In genomic region chr19:51508059-51508733, GRCh38 we compare ENCODE assay signal across 1 cellular context.
TF ChIP-seq lines count a peak whose summit lies in the region.

No MANE protein-coding gene starts in this region.

TF ChIP-seq in K562, 482 proteins besides CTCF, POLR2A, EP300 and RAD21 (continued from another document and continues in another):
- no peak for TF ChIP-seq SFPQ (IDR thresholded peaks at IDR 0.05; ENCODE audit: low read depth, low read length)
- TF ChIP-seq ZFP91 (CRISPR knock-in tag; IDR thresholded peaks at IDR 0.05): no peak
- TF ChIP-seq HIVEP1 (CRISPR knock-in tag; IDR thresholded peaks at IDR 0.05): no peak
- TF ChIP-seq, protein P1, sequence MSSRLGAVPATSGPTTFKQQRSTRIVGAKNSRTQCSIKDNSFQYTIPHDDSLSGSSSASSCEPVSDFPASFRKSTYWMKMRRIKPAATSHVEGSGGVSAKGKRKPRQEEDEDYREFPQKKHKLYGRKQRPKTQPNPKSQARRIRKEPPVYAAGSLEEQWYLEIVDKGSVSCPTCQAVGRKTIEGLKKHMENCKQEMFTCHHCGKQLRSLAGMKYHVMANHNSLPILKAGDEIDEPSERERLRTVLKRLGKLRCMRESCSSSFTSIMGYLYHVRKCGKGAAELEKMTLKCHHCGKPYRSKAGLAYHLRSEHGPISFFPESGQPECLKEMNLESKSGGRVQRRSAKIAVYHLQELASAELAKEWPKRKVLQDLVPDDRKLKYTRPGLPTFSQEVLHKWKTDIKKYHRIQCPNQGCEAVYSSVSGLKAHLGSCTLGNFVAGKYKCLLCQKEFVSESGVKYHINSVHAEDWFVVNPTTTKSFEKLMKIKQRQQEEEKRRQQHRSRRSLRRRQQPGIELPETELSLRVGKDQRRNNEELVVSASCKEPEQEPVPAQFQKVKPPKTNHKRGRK (tag; IDR thresholded peaks at IDR 0.05): no peak
- TF ChIP-seq, protein P2, sequence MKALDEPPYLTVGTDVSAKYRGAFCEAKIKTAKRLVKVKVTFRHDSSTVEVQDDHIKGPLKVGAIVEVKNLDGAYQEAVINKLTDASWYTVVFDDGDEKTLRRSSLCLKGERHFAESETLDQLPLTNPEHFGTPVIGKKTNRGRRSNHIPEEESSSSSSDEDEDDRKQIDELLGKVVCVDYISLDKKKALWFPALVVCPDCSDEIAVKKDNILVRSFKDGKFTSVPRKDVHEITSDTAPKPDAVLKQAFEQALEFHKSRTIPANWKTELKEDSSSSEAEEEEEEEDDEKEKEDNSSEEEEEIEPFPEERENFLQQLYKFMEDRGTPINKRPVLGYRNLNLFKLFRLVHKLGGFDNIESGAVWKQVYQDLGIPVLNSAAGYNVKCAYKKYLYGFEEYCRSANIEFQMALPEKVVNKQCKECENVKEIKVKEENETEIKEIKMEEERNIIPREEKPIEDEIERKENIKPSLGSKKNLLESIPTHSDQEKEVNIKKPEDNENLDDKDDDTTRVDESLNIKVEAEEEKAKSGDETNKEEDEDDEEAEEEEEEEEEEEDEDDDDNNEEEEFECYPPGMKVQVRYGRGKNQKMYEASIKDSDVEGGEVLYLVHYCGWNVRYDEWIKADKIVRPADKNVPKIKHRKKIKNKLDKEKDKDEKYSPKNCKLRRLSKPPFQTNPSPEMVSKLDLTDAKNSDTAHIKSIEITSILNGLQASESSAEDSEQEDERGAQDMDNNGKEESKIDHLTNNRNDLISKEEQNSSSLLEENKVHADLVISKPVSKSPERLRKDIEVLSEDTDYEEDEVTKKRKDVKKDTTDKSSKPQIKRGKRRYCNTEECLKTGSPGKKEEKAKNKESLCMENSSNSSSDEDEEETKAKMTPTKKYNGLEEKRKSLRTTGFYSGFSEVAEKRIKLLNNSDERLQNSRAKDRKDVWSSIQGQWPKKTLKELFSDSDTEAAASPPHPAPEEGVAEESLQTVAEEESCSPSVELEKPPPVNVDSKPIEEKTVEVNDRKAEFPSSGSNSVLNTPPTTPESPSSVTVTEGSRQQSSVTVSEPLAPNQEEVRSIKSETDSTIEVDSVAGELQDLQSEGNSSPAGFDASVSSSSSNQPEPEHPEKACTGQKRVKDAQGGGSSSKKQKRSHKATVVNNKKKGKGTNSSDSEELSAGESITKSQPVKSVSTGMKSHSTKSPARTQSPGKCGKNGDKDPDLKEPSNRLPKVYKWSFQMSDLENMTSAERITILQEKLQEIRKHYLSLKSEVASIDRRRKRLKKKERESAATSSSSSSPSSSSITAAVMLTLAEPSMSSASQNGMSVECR (CRISPR knock-in tag; IDR thresholded peaks at IDR 0.05): no peak
- TF ChIP-seq, protein P3, sequence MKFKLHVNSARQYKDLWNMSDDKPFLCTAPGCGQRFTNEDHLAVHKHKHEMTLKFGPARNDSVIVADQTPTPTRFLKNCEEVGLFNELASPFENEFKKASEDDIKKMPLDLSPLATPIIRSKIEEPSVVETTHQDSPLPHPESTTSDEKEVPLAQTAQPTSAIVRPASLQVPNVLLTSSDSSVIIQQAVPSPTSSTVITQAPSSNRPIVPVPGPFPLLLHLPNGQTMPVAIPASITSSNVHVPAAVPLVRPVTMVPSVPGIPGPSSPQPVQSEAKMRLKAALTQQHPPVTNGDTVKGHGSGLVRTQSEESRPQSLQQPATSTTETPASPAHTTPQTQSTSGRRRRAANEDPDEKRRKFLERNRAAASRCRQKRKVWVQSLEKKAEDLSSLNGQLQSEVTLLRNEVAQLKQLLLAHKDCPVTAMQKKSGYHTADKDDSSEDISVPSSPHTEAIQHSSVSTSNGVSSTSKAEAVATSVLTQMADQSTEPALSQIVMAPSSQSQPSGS (CRISPR knock-in tag; IDR thresholded peaks at IDR 0.05): no peak
- TF ChIP-seq ZNF699 (CRISPR knock-in tag; IDR thresholded peaks at IDR 0.05; ENCODE audit: insufficient replicate concordance): no peak
- no peak for TF ChIP-seq POLR2B (IDR thresholded peaks at IDR 0.05; ENCODE audit: low read depth, partially characterized antibody)
- no peak for TF ChIP-seq KAT7 (CRISPR knock-in tag; IDR thresholded peaks at IDR 0.05; ENCODE audit: borderline replicate concordance)
- no peak for TF ChIP-seq TGIF2 (CRISPR knock-in tag; IDR thresholded peaks at IDR 0.05)
- TF ChIP-seq JUND (IDR thresholded peaks at IDR 0.05; ENCODE audit: borderline replicate concordance, low read depth, low read length): peak; percentile 73
- TF ChIP-seq JUND (tag; IDR thresholded peaks at IDR 0.05; ENCODE audit: borderline replicate concordance, low read depth, low read length): no peak; the same call in 2 of the 3 replicates
- peak; percentile 90; the same call in 1 of the 2 replicates for TF ChIP-seq RNF2 (IDR thresholded peaks at IDR 0.05)
- no peak for TF ChIP-seq ZNF232 (CRISPR knock-in tag; IDR thresholded peaks at IDR 0.05)
- TF ChIP-seq, protein P4, sequence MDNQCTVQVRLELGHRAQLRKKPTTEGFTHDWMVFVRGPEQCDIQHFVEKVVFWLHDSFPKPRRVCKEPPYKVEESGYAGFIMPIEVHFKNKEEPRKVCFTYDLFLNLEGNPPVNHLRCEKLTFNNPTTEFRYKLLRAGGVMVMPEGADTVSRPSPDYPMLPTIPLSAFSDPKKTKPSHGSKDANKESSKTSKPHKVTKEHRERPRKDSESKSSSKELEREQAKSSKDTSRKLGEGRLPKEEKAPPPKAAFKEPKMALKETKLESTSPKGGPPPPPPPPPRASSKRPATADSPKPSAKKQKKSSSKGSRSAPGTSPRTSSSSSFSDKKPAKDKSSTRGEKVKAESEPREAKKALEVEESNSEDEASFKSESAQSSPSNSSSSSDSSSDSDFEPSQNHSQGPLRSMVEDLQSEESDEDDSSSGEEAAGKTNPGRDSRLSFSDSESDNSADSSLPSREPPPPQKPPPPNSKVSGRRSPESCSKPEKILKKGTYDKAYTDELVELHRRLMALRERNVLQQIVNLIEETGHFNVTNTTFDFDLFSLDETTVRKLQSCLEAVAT (IDR thresholded peaks at IDR 0.05): no peak
- no peak for TF ChIP-seq ZNF764 (CRISPR knock-in tag; IDR thresholded peaks at IDR 0.05; ENCODE audit: low read depth)
- no peak for TF ChIP-seq ZC3H4 (CRISPR knock-in tag; IDR thresholded peaks at IDR 0.05; ENCODE audit: borderline replicate concordance)
- peak; percentile 38 to 43; a peak in 2 of 4 replicates for TF ChIP-seq MNT (conservative IDR thresholded peaks at IDR 0.05)
- TF ChIP-seq, protein P5, sequence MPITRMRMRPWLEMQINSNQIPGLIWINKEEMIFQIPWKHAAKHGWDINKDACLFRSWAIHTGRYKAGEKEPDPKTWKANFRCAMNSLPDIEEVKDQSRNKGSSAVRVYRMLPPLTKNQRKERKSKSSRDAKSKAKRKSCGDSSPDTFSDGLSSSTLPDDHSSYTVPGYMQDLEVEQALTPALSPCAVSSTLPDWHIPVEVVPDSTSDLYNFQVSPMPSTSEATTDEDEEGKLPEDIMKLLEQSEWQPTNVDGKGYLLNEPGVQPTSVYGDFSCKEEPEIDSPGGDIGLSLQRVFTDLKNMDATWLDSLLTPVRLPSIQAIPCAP (CRISPR knock-in tag; IDR thresholded peaks at IDR 0.05; ENCODE audit: borderline replicate concordance): no peak
- TF ChIP-seq ZNF766 (CRISPR knock-in tag; conservative IDR thresholded peaks at IDR 0.05): peak; percentile 79
- no peak for TF ChIP-seq ZNF133 (CRISPR knock-in tag; IDR thresholded peaks at IDR 0.05)
- no peak for TF ChIP-seq ZNF584 (CRISPR knock-in tag; IDR thresholded peaks at IDR 0.05; ENCODE audit: low read depth)
- no peak for TF ChIP-seq XRCC3 (IDR thresholded peaks at IDR 0.05)
- no peak for TF ChIP-seq ZNF707 (CRISPR knock-in tag; conservative IDR thresholded peaks at IDR 0.05)
- TF ChIP-seq, protein P6, sequence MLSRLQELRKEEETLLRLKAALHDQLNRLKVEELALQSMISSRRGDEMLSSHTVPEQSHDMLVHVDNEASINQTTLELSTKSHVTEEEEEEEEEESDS (CRISPR knock-in tag; IDR thresholded peaks at IDR 0.05): no peak
- TF ChIP-seq ZNF449 (CRISPR knock-in tag; IDR thresholded peaks at IDR 0.05): no peak; the same call in 1 of the 2 replicates
- no peak for TF ChIP-seq ZC3H11A (IDR thresholded peaks at IDR 0.05; ENCODE audit: low read depth, low read length)
- no peak for TF ChIP-seq AFF4 (CRISPR knock-in tag; IDR thresholded peaks at IDR 0.05)
- TF ChIP-seq RHOXF2B (CRISPR knock-in tag; conservative IDR thresholded peaks at IDR 0.05): no peak
- TF ChIP-seq, protein P7, sequence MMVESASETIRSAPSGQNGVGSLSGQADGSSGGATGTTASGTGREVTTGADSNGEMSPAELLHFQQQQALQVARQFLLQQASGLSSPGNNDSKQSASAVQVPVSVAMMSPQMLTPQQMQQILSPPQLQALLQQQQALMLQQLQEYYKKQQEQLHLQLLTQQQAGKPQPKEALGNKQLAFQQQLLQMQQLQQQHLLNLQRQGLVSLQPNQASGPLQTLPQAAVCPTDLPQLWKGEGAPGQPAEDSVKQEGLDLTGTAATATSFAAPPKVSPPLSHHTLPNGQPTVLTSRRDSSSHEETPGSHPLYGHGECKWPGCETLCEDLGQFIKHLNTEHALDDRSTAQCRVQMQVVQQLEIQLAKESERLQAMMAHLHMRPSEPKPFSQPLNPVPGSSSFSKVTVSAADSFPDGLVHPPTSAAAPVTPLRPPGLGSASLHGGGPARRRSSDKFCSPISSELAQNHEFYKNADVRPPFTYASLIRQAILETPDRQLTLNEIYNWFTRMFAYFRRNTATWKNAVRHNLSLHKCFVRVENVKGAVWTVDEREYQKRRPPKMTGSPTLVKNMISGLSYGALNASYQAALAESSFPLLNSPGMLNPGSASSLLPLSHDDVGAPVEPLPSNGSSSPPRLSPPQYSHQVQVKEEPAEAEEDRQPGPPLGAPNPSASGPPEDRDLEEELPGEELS (CRISPR knock-in tag; IDR thresholded peaks at IDR 0.05; ENCODE audit: borderline replicate concordance): no peak
- peak; percentile 44; the same call in 1 of the 2 replicates for TF ChIP-seq XRCC5 (IDR thresholded peaks at IDR 0.05; ENCODE audit: low read depth, low read length)
- peak; percentile 85 for TF ChIP-seq SPI1 (IDR thresholded peaks at IDR 0.05; ENCODE audit: borderline replicate concordance, low read depth, low read length)
